Comparison of ENCODE assay signal across 21 cellular contexts in genomic region chr15:101228313-101228712, GRCh38. TPM values are rescaled to one million over a fixed set of nuclear protein-coding genes. Genes with fewer than 3 reads are reported as not detected.
A peak's percentile ranks its signal among the peaks of the same experiment; 100 is the strongest.
DNase-seq lines count a peak whose midpoint lies in the region; ATAC-seq and TF ChIP-seq lines count a peak whose summit lies in the region.
"Had no signal": no experiment of that assay in that cellular context is flagged by ENCODE, and none has a peak within 500 bp of the region (broad histone marks: within the 10 kb centered on the region; RNA-seq: fewer than 3 reads in every experiment).

No MANE protein-coding gene starts in this region.

- peaks cover 58% of the 10 kb centered on the region for H3K4me1 Mint-ChIP-seq in activated CD4-positive, alpha-beta T cell treated with anti-CD3 and anti-CD28 coated beads, Interleukin-2, amount 10 ng/mL, durations not matched to agents 7 days and 5 days
- H3K4me1 Mint-ChIP-seq in HFFc6 (ENCODE audit: low read depth), result peaks cover 30% of the 10 kb centered on the region
- peaks cover 38% of the 10 kb centered on the region for H3K4me1 Mint-ChIP-seq in activated T-helper 17 cell treated with anti-CD3 and anti-CD28 coated beads, Interleukin-2, amount 50 U/mL, for 72 hours
- peaks cover 17% of the 10 kb centered on the region for H3K4me1 Mint-ChIP-seq in osteocyte (ENCODE audit: unreplicated experiment)

- no peaks in the 10 kb centered on the region for H3K27me3 Mint-ChIP-seq in activated CD4-positive, alpha-beta T cell treated with anti-CD3 and anti-CD28 coated beads, Interleukin-2, amount 10 ng/mL, durations not matched to agents 7 days and 5 days
- H3K27me3 Mint-ChIP-seq in HFFc6 (ENCODE audit: insufficient read depth) (no peaks in the 10 kb centered on the region; the same call in 1 of the 2 replicates), osteocyte (ENCODE audit: unreplicated experiment) (no peaks in the 10 kb centered on the region)
- H3K27me3 Mint-ChIP-seq in activated T-helper 17 cell treated with anti-CD3 and anti-CD28 coated beads, Interleukin-2, amount 50 U/mL, for 72 hours, result no peaks in the 10 kb centered on the region
- H3K27me3 Mint-ChIP-seq: CD4-positive, alpha-beta memory T cell; stimulated activated naive B cell treated with anti-CD40 and anti-IgM and Interleukin-4, amounts not matched to agents 10 μg/mL and 1 μg/mL and 100 μg/mL, for 72 hours; T-helper 17 cell had no signal

- CTCF ChIA-PET in activated CD4-positive, alpha-beta T cell treated with anti-CD3 and anti-CD28 coated beads, Interleukin-2, amount 10 ng/mL, durations not matched to agents 7 days and 5 days (lab: Charles Lee), result interaction anchor here (1.2 to 1.4 kb wide), 2 partner anchors 15 to 16 kb away, joined by 3 to 5 read pairs; no protein-coding TSS in a partner anchor

- POLR2A ChIA-PET in activated CD4-positive, alpha-beta T cell treated with anti-CD3 and anti-CD28 coated beads, Interleukin-2, amount 10 ng/mL, durations not matched to agents 7 days and 5 days (lab: Charles Lee), result no interaction called here

- ATAC-seq in activated T-helper 17 cell treated with anti-CD3 and anti-CD28 coated beads, Interleukin-2, amount 50 U/mL, for 72 hours (replicated peaks), result no peak
- ATAC-seq in GM18873 (IDR thresholded peaks at IDR 0.05; ENCODE audit: low FRiP score, unreplicated experiment) (no peak), HG02973 (IDR thresholded peaks at IDR 0.05; ENCODE audit: unreplicated experiment) (no peak)
- ATAC-seq: left colon; PC-3; stimulated activated naive B cell treated with anti-CD40 and anti-IgM and Interleukin-4, amounts not matched to agents 10 μg/mL and 1 μg/mL and 100 μg/mL, for 72 hours; T-helper 17 cell had no signal

- H3K9me3 Mint-ChIP-seq in activated CD4-positive, alpha-beta T cell treated with anti-CD3 and anti-CD28 coated beads, Interleukin-2, amount 10 ng/mL, durations not matched to agents 7 days and 5 days, result peaks cover 21% of the 10 kb centered on the region
- H3K9me3 Mint-ChIP-seq in HFFc6, result no peaks in the 10 kb centered on the region
- H3K9me3 Mint-ChIP-seq in activated T-helper 17 cell treated with anti-CD3 and anti-CD28 coated beads, Interleukin-2, amount 50 U/mL, for 72 hours, result peaks cover 4% of the 10 kb centered on the region
- H3K9me3 Mint-ChIP-seq in osteocyte (ENCODE audit: unreplicated experiment), result peaks cover 21% of the 10 kb centered on the region

- peak overlapping the region; percentile 21 for H3K27ac Mint-ChIP-seq in activated CD4-positive, alpha-beta T cell treated with anti-CD3 and anti-CD28 coated beads, Interleukin-2, amount 10 ng/mL, durations not matched to agents 7 days and 5 days
- H3K27ac Mint-ChIP-seq in HFFc6, result peak overlapping the region; percentile 45; the same call in 1 of the 2 replicates
- H3K27ac Mint-ChIP-seq in activated T-helper 17 cell treated with anti-CD3 and anti-CD28 coated beads, Interleukin-2, amount 50 U/mL, for 72 hours, result peak overlapping the region; percentile 47
- H3K27ac Mint-ChIP-seq in osteocyte (ENCODE audit: unreplicated experiment), result peak overlapping the region; percentile 28
- H3K27ac Mint-ChIP-seq: CD4-positive, alpha-beta memory T cell; stimulated activated naive B cell treated with anti-CD40 and anti-IgM and Interleukin-4, amounts not matched to agents 10 μg/mL and 1 μg/mL and 100 μg/mL, for 72 hours; T-helper 17 cell had no signal

- no peak for TF ChIP-seq CTCF in HFFc6 (IDR thresholded peaks at IDR 0.05)
- no peak for TF ChIP-seq CTCF in osteocyte (IDR thresholded peaks at IDR 0.05)

- no peak for DNase-seq in activated CD4-positive, alpha-beta T cell treated with anti-CD3 and anti-CD28 coated beads, Interleukin-2, amount 10 ng/mL, durations not matched to agents 7 days and 5 days
- DNase-seq in activated CD4-positive, alpha-beta T cell treated with anti-CD3 and anti-CD28 coated beads for 4 hours, result no peak
- DNase-seq in HFFc6 (no peak), osteocyte (ENCODE audit: extremely low spot score, unreplicated experiment) (no peak), NCI-H2081 treated with DMSO at 0.1 percent for 48 hours (lab: John Stamatoyannopoulos, UW) (no peak)
- DNase-seq: activated CD4-positive, CD25-positive, alpha-beta regulatory T cell treated with anti-CD3 and anti-CD28 coated beads, Interleukin-2, amount 50 U/mL, for 72 hours; activated effector memory CD4-positive, alpha-beta T cell treated with Interleukin-2 at 50 U/mL for 16 hours; AML-193; caudate nucleus; CD4-positive, alpha-beta memory T cell; effector memory CD4-positive, alpha-beta T cell; left colon; NCI-H2029; NCI-H524 treated with DMSO at 0.1 percent for 48 hours; PC-3; retina; stimulated activated naive B cell treated with anti-CD40 and anti-IgM and Interleukin-4, amounts not matched to agents 10 μg/mL and 1 μg/mL and 100 μg/mL, for 72 hours; T-helper 17 cell had no signal

- peaks cover 83% of the 10 kb centered on the region for H3K36me3 Mint-ChIP-seq in activated CD4-positive, alpha-beta T cell treated with anti-CD3 and anti-CD28 coated beads, Interleukin-2, amount 10 ng/mL, durations not matched to agents 7 days and 5 days (ENCODE audit: low read depth)
- H3K36me3 Mint-ChIP-seq in HFFc6 (ENCODE audit: low read depth) (peaks cover 58% of the 10 kb centered on the region), osteocyte (ENCODE audit: unreplicated experiment) (peaks cover 39% of the 10 kb centered on the region)
- peaks cover 96% of the 10 kb centered on the region for H3K36me3 Mint-ChIP-seq in activated T-helper 17 cell treated with anti-CD3 and anti-CD28 coated beads, Interleukin-2, amount 50 U/mL, for 72 hours (ENCODE audit: low read depth)

- H3K4me3 Mint-ChIP-seq in activated CD4-positive, alpha-beta T cell treated with anti-CD3 and anti-CD28 coated beads, Interleukin-2, amount 10 ng/mL, durations not matched to agents 7 days and 5 days, result no peak overlapping the region
- H3K4me3 Mint-ChIP-seq in HFFc6 (no peak overlapping the region), osteocyte (ENCODE audit: unreplicated experiment) (no peak overlapping the region)
- H3K4me3 Mint-ChIP-seq in activated T-helper 17 cell treated with anti-CD3 and anti-CD28 coated beads, Interleukin-2, amount 50 U/mL, for 72 hours, result peak overlapping the region; percentile 34
- H3K4me3 Mint-ChIP-seq: stimulated activated naive B cell treated with anti-CD40 and anti-IgM and Interleukin-4, amounts not matched to agents 10 μg/mL and 1 μg/mL and 100 μg/mL, for 72 hours; T-helper 17 cell had no signal

RNA-seq across cellular contexts. Expression of gene CHSY1, which starts 23.5 kb away (rescaled TPM):
- total RNA-seq in activated CD4-positive, alpha-beta T cell treated with anti-CD3 and anti-CD28 coated beads, Interleukin-2, amount 10 ng/mL, durations not matched to agents 7 days and 5 days, result 10 to 100 TPM; 32.5 to 39.6 TPM
- 10 to 100 TPM; 29.2 to 44.2 (median 40.0) TPM for total RNA-seq in HFFc6 (2021; fragmentation: NEBNext Ultra II Directional; extraction: Animal tissue kit (Norgen Biotek cat#: 25700))
- total RNA-seq in activated T-helper 17 cell treated with anti-CD3 and anti-CD28 coated beads, Interleukin-2, amount 50 U/mL, for 72 hours, result 100 to 1,000 TPM in 1 of 2 donors, 10 to 100 TPM in 1; 47.4 to 114 TPM
- total RNA-seq in osteocyte, result 39.7 and 41.1 TPM in 2 replicates

RNA-seq across cellular contexts. Expression of gene SELENOS, which starts 49.0 kb away (rescaled TPM):
- total RNA-seq in activated CD4-positive, alpha-beta T cell treated with anti-CD3 and anti-CD28 coated beads, Interleukin-2, amount 10 ng/mL, durations not matched to agents 7 days and 5 days, result 10 to 100 TPM; 29.1 to 29.7 TPM
- 10 to 100 TPM; 73.1 to 83.1 (median 80.0) TPM for total RNA-seq in HFFc6 (2021; fragmentation: NEBNext Ultra II Directional; extraction: Animal tissue kit (Norgen Biotek cat#: 25700))
- total RNA-seq in activated T-helper 17 cell treated with anti-CD3 and anti-CD28 coated beads, Interleukin-2, amount 50 U/mL, for 72 hours, result 10 to 100 TPM; 22.6 to 32.2 TPM
- total RNA-seq in osteocyte, result 60.4 and 66.6 TPM in 2 replicates
